In the genomic region with DNA sequence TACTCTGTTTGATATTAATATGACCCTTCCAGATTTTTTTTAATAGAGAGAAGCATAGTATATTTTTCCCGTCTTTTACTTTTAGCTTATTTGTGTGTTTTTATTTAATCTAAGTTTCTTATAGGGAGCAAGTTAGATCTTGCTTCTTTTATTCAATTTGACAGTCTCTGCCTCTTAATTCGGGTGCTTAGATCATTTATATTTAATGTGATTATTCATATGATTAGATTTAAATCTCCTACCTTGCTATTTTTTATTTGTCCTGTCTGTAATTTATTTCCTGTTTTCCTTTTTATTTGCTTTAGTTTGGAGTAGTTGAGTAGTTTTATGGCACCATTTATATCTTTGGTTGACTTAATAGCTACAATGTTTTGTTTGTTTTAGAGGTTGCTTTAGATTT, we compare ENCODE assay signal across 30 cellular contexts.
DNase-seq lines count a peak whose midpoint lies in the region; ATAC-seq, FAIRE-seq and TF ChIP-seq lines count a peak whose summit lies in the region.
"Had no signal": no experiment of that assay in that cellular context is flagged by ENCODE, and none has a peak within 500 bp of the region (broad histone marks: within the 10 kb centered on the region; RNA-seq: fewer than 3 reads in every experiment).

No MANE protein-coding gene starts in this region.

- BruUV-seq in K562 (replicated peaks; lab: Mats Ljungman, UMichigan): no TSS peak

- no peaks in the 10 kb centered on the region for H4K20me1 ChIP-seq in K562 (replicated peaks; ENCODE audit: control insufficient read depth, insufficient read depth, low read length)
- H4K20me1 ChIP-seq: BLaER1; BLaER1 treated with 17β-estradiol and CSF1 and Interleukin-3, amounts not matched to agents 10 nM and 100 nM had no signal

- POLR2A ChIA-PET in K562 (lab: Yijun Ruan, JAX): interaction anchor here (0.6 kb wide), 1 partner anchor 211 kb away, joined by 3 read pairs; no protein-coding TSS in a partner anchor

- TF ChIP-seq EP300 in K562 (IDR thresholded peaks at IDR 0.05; ENCODE audit: low read length): no peak

- no peaks in the 10 kb centered on the region; the same call in 1 of the 2 replicates for H3K9me3 ChIP-seq in K562 (replicated peaks; ENCODE audit: control insufficient read depth, insufficient read depth, low read depth, low read length)
- H3K9me3 ChIP-seq in aorta (ENCODE audit: control insufficient read depth, low read length): peaks cover 1% of the 10 kb centered on the region
- H3K9me3 ChIP-seq: BE2C, Caco-2 had no signal

- H3K27me3 ChIP-seq in K562 (ENCODE audit: control insufficient read depth in 2 of 2, insufficient read depth in 2 of 2, low read length in 2 of 2) (no peaks in the 10 kb centered on the region), aorta (ENCODE audit: control insufficient read depth in 1 of 2, insufficient read depth in 2 of 2, low read length in 1 of 2) (no peaks in the 10 kb centered on the region)
- H3K27me3 ChIP-seq: BE2C; BLaER1; BLaER1 treated with 17β-estradiol and CSF1 and Interleukin-3, amounts not matched to agents 10 nM and 100 nM had no signal

- CTCF ChIA-PET in K562 (lab: Yijun Ruan, JAX; ENCODE audit: low intra/inter-chr PET ratio): no interaction called here

- no peak overlapping the region for H2AFZ ChIP-seq in K562 (ENCODE audit: low read depth, low read length)

- no peaks in the 10 kb centered on the region for H3K79me2 ChIP-seq in K562 (ENCODE audit: control insufficient read depth, insufficient read depth, low read length)

- ATAC-seq in K562 (no peak), aorta (ENCODE audit: low FRiP score) (no peak)
- ATAC-seq: A549; CD8-positive, alpha-beta T cell had no signal

- DNase-seq in K562 (ENCODE audit: extremely low read depth in 1 of 4, low spot score in 3 of 4): no peak
- no peak for DNase-seq in aorta
- no peak for DNase-seq in urothelium cell line (ENCODE audit: low spot score)
- DNase-seq: 8988T; ACHN; AML-193; BE2C; C1 segment of cervical spinal cord; Caco-2; Calu3; CD4-positive, alpha-beta memory T cell; CD4-positive, alpha-beta T cell; CD4-positive, CD25-positive, alpha-beta regulatory T cell; CD8-positive, alpha-beta memory T cell; CD8-positive, alpha-beta T cell; COR-L47; DMS 273 treated with DMSO at 0.1 percent for 48 hours; DMS153; DMS53; DMS79; DMS79 treated with DMSO at 0.1 percent for 48 hours; DND-41; EL had no signal

- H3K36me3 ChIP-seq in K562 (ENCODE audit: control insufficient read depth, insufficient read depth, low read length): peaks cover 14% of the 10 kb centered on the region; the same call in 2 of the 3 replicates
- H3K36me3 ChIP-seq in aorta (ENCODE audit: control insufficient read depth in 1 of 2, insufficient read depth in 2 of 2, low read length in 1 of 2): no peaks in the 10 kb centered on the region
- H3K36me3 ChIP-seq: BE2C; BLaER1; BLaER1 treated with 17β-estradiol and CSF1 and Interleukin-3, amounts not matched to agents 10 nM and 100 nM had no signal

- in situ Hi-C loops in K562 (cut with MboI): no loop called here

- no peak for TF ChIP-seq CTCF in K562 (IDR thresholded peaks at IDR 0.05 in 2 of 3, conservative IDR thresholded peaks at IDR 0.05 in 1 of 3; ENCODE audit: insufficient read depth in 2 of 3, low read depth in 1 of 3, low read length in 3 of 3)

- H3K4me1 ChIP-seq in K562 (replicated peaks in 1 of 2; ENCODE audit: control insufficient read depth in 2 of 2, insufficient read depth in 2 of 2, low read length in 2 of 2): peaks cover 0 to 5% of the 10 kb centered on the region in 2 experiments; a peak in 1 of 5 replicates
- H3K4me1 ChIP-seq in aorta (ENCODE audit: control insufficient read depth in 1 of 2, insufficient read depth in 2 of 2, low read length in 2 of 2): no peaks in the 10 kb centered on the region
- H3K4me1 ChIP-seq: A549, BE2C, BLaER1, Caco-2 had no signal

- TF ChIP-seq POLR2A in K562 (conservative IDR thresholded peaks at IDR 0.05): no peak

- WGBS in K562 (ENCODE audit: insufficient coverage, low coverage, missing lambda C conversion rate): 70% methylated on average over 2 of the region's 2 CpGs
- 65% methylated on average over 2 of the region's 2 CpGs for WGBS in aorta, 2 donors

- H3K4me3 ChIP-seq in K562: no peak overlapping the region
- H3K4me3 ChIP-seq in aorta (ENCODE audit: low read length in 2 of 2): no peak overlapping the region
- H3K4me3 ChIP-seq: A549; BLaER1; BLaER1 treated with 17β-estradiol and CSF1 and Interleukin-3, amounts not matched to agents 10 nM and 100 nM had no signal

- FAIRE-seq in A204.1 (lab: Jason Lieb, UNC): peak; percentile 11
- FAIRE-seq in K562 (lab: Jason Lieb, UNC): no peak
- no peak for FAIRE-seq in urothelium cell line (lab: Jason Lieb, UNC)
- FAIRE-seq: A549, D721Med had no signal

- H3K27ac ChIP-seq in K562 (ENCODE audit: extremely low read depth, low read depth, low read length) (no peak overlapping the region), aorta (ENCODE audit: low read depth in 1 of 2, low read length in 2 of 2) (no peak overlapping the region)
- H3K27ac ChIP-seq: 22Rv1; A549; BLaER1; BLaER1 treated with 17β-estradiol and CSF1 and Interleukin-3, amounts not matched to agents 10 nM and 100 nM; C4-2B had no signal

- no peaks in the 10 kb centered on the region for H3K9me1 ChIP-seq in K562 (ENCODE audit: control insufficient read depth, insufficient read depth, low read length)

- H3K4me2 ChIP-seq in K562 (ENCODE audit: insufficient read depth, low read length): no peak overlapping the region
- H3K4me2 ChIP-seq: A549; BLaER1; BLaER1 treated with 17β-estradiol and CSF1 and Interleukin-3, amounts not matched to agents 10 nM and 100 nM had no signal

- H3K9ac ChIP-seq in K562 (ENCODE audit: insufficient read depth in 1 of 2, low read depth in 2 of 2, low read length in 2 of 2): no peak overlapping the region
- H3K9ac ChIP-seq: BLaER1; BLaER1 treated with 17β-estradiol and CSF1 and Interleukin-3, amounts not matched to agents 10 nM and 100 nM had no signal

- no peak for TF ChIP-seq RAD21 in K562 (CRISPR knock-in tag; conservative IDR thresholded peaks at IDR 0.05 in 1 of 2, IDR thresholded peaks at IDR 0.05 in 1 of 2)

- intact Hi-C loops in K562 (cut with micrococcal nuclease) (no loop called here), aorta (cut with DNase I) (no loop called here)

TF ChIP-seq in K562, 482 proteins besides CTCF, POLR2A, EP300 and RAD21:
- TF ChIP-seq RBM22 (IDR thresholded peaks at IDR 0.05; ENCODE audit: low read depth, low read length, poor library complexity, severe bottlenecking): no peak
- no peak for TF ChIP-seq ZNF408 (CRISPR knock-in tag; IDR thresholded peaks at IDR 0.05; ENCODE audit: low read depth)
- peak; percentile 48; the same call in 1 of the 2 replicates for TF ChIP-seq ZNF354B (CRISPR knock-in tag; IDR thresholded peaks at IDR 0.05)
- TF ChIP-seq, protein P1, sequence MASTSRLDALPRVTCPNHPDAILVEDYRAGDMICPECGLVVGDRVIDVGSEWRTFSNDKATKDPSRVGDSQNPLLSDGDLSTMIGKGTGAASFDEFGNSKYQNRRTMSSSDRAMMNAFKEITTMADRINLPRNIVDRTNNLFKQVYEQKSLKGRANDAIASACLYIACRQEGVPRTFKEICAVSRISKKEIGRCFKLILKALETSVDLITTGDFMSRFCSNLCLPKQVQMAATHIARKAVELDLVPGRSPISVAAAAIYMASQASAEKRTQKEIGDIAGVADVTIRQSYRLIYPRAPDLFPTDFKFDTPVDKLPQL (IDR thresholded peaks at IDR 0.05; ENCODE audit: extremely low read depth, insufficient read length): no peak
- TF ChIP-seq ZNF507 (tag; conservative IDR thresholded peaks at IDR 0.05): peak; percentile 95
- 0 out of 2 replicates have a peak, but pooled peaks have one; percentile 11 for TF ChIP-seq ZNF316 (IDR thresholded peaks at IDR 0.05)
- TF ChIP-seq, protein P2, sequence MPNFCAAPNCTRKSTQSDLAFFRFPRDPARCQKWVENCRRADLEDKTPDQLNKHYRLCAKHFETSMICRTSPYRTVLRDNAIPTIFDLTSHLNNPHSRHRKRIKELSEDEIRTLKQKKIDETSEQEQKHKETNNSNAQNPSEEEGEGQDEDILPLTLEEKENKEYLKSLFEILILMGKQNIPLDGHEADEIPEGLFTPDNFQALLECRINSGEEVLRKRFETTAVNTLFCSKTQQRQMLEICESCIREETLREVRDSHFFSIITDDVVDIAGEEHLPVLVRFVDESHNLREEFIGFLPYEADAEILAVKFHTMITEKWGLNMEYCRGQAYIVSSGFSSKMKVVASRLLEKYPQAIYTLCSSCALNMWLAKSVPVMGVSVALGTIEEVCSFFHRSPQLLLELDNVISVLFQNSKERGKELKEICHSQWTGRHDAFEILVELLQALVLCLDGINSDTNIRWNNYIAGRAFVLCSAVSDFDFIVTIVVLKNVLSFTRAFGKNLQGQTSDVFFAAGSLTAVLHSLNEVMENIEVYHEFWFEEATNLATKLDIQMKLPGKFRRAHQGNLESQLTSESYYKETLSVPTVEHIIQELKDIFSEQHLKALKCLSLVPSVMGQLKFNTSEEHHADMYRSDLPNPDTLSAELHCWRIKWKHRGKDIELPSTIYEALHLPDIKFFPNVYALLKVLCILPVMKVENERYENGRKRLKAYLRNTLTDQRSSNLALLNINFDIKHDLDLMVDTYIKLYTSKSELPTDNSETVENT (CRISPR knock-in tag; IDR thresholded peaks at IDR 0.05): no peak
- TF ChIP-seq PHTF2 (CRISPR knock-in tag; IDR thresholded peaks at IDR 0.05): no peak
- TF ChIP-seq SMARCC2 (IDR thresholded peaks at IDR 0.05; ENCODE audit: low read depth): no peak
